ENCODE assay signal across 8 cellular contexts in the genomic region with DNA sequence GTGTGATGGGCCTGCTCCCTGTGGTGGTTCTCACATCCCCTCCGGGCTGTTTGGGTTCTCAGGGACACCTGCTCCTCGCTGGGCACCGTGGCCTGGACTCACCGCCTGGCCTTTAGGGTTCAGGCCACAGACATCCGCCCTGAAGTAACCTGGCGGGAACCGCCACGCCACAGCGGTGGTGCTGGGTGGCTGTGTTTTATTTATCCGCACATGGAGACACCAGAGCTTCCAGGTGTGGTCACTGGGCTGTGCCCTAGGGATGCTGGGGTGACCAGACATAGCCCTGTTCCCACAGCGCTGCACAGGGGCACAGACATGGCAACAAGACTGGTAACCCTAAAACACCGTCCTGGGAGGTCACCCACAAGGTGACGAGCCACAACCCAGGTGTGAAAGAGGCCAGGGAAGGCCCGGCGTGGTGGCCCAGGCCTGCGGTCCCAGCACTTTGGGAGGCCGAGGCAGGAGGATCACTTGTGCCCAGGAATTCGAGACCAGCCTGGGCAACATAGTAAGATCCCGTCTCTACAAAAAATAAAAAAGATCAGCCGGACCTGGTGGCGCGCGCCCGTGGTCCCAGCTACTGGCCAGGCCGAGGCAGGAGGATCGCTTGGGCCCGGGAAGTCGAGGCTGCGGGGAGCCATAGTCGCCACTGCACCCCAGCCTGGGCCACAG. TPM values are rescaled to one million over a fixed set of nuclear protein-coding genes. Genes with fewer than 3 reads are reported as not detected.
A peak's percentile ranks its signal among the peaks of the same experiment; 100 is the strongest.
DNase-seq lines count a peak whose midpoint lies in the region; ATAC-seq and TF ChIP-seq lines count a peak whose summit lies in the region.

No MANE protein-coding gene starts in this region.

- H3K4me1 ChIP-seq in mesenchymal stem cell (ENCODE audit: control insufficient read depth, insufficient read depth, low read depth, low read length) (peaks cover 19% of the 10 kb centered on the region), upper lobe of left lung (peaks cover 17 to 65% (median 38%) of the 10 kb centered on the region in 4 donors)

- TF ChIP-seq CTCF in brain microvascular endothelial cell (IDR thresholded peaks at IDR 0.05; ENCODE audit: low read depth, low read length, missing control alignments): no peak
- TF ChIP-seq CTCF in upper lobe of left lung (IDR thresholded peaks at IDR 0.05): no peak

- intact Hi-C loops in activated naive CD4-positive, alpha-beta T cell treated with anti-CD3 and anti-CD28 coated beads for 36 hours (cut with micrococcal nuclease): loop anchor here (1.0 to 5.0 kb wide), 3 partner anchors 12 to 285 kb away; a partner anchor contains a TSS

- in situ Hi-C loops in brain microvascular endothelial cell (cut with HindIII; ENCODE audit: low pct_ligation_motif_present, low sequenced_read_pairs) (no loop called here), ACHN (cut with HindIII; ENCODE audit: low pct_ligation_motif_present, low pct_unique_long_range_greater_than_20kb, low sequenced_read_pairs) (no loop called here)

- no peak overlapping the region for H3K27ac Mint-ChIP-seq in activated naive CD4-positive, alpha-beta T cell treated with anti-CD3 and anti-CD28 coated beads for 36 hours

- peak overlapping the region in 1 of 2 experiments; percentile 7 for H3K18ac ChIP-seq in mesenchymal stem cell (ENCODE audit: low read depth in 1 of 2, low read length in 2 of 2)

- H3K4me1 Mint-ChIP-seq in activated naive CD4-positive, alpha-beta T cell treated with anti-CD3 and anti-CD28 coated beads for 36 hours (ENCODE audit: low read depth): peaks cover 23% of the 10 kb centered on the region

- no peaks in the 10 kb centered on the region for H3K27me3 Mint-ChIP-seq in activated naive CD4-positive, alpha-beta T cell treated with anti-CD3 and anti-CD28 coated beads for 36 hours (ENCODE audit: low read depth)

- H2BK12ac ChIP-seq in mesenchymal stem cell (ENCODE audit: low read length in 2 of 2): peak overlapping the region in 1 of 2 experiments; percentile 31

- H2AFZ ChIP-seq in mesenchymal stem cell (ENCODE audit: low read depth, low read length): no peak overlapping the region

- no peaks in the 10 kb centered on the region for H3K9me3 Mint-ChIP-seq in activated naive CD4-positive, alpha-beta T cell treated with anti-CD3 and anti-CD28 coated beads for 36 hours

- H4K8ac ChIP-seq in mesenchymal stem cell (ENCODE audit: low read length): peak overlapping the region; percentile 60

- H4K91ac ChIP-seq in mesenchymal stem cell (ENCODE audit: low read length): no peak overlapping the region

- no peak for TF ChIP-seq POLR2A in upper lobe of left lung (IDR thresholded peaks at IDR 0.05)

- peak overlapping the region; percentile 52 for H3K4me3 ChIP-seq in brain microvascular endothelial cell (ENCODE audit: low read depth, low read length)
- peak overlapping the region; percentile 71 to 75 for H3K4me3 ChIP-seq in mesenchymal stem cell (ENCODE audit: insufficient read depth in 1 of 2, low read depth in 1 of 2, low read length in 2 of 2)
- H3K4me3 ChIP-seq in upper lobe of left lung: peak overlapping the region; percentile 40 to 78 (median 65)

- 96% methylated on average over 29 of the region's 30 CpGs for WGBS in mesenchymal stem cell
- 81 to 85% methylated on average over 29 to 30 of the region's 30 CpGs for WGBS in upper lobe of left lung, 2 donors

- no peak for ATAC-seq in upper lobe of left lung (ENCODE audit: low FRiP score in 2 of 2)
- no peak for ATAC-seq in GM19324 (IDR thresholded peaks at IDR 0.05; ENCODE audit: low FRiP score, unreplicated experiment)

- H3K9ac ChIP-seq in mesenchymal stem cell (ENCODE audit: low read length): peak overlapping the region; percentile 81

- H3K4me3 Mint-ChIP-seq in activated naive CD4-positive, alpha-beta T cell treated with anti-CD3 and anti-CD28 coated beads for 36 hours: peak overlapping the region; percentile 43

- no peak overlapping the region for H2BK120ac ChIP-seq in mesenchymal stem cell (ENCODE audit: low read depth, low read length)

- peaks cover 2% of the 10 kb centered on the region for H3K36me3 Mint-ChIP-seq in activated naive CD4-positive, alpha-beta T cell treated with anti-CD3 and anti-CD28 coated beads for 36 hours (ENCODE audit: low read depth)

- H3K9me3 ChIP-seq in mesenchymal stem cell (ENCODE audit: control insufficient read depth, low read length) (no peaks in the 10 kb centered on the region), upper lobe of left lung (no peaks in the 10 kb centered on the region)

- peaks cover 6% of the 10 kb centered on the region for H3K79me1 ChIP-seq in mesenchymal stem cell (replicated peaks; ENCODE audit: low read length, poor library complexity, severe bottlenecking)

- H3K27me3 ChIP-seq in brain microvascular endothelial cell (replicated peaks) (no peaks in the 10 kb centered on the region), mesenchymal stem cell (ENCODE audit: control insufficient read depth in 1 of 2, insufficient read depth in 1 of 2, low read length in 2 of 2) (no peaks in the 10 kb centered on the region), upper lobe of left lung (no peaks in the 10 kb centered on the region)

- DNase-seq in activated naive CD4-positive, alpha-beta T cell treated with anti-CD3 and anti-CD28 coated beads for 36 hours: no peak
- DNase-seq in activated naive CD4-positive, alpha-beta T cell treated with anti-CD3 and anti-CD28 coated beads, Interleukin-2, amount 50 U/mL, for 16 hours: no peak
- DNase-seq in brain microvascular endothelial cell: no peak
- no peak for DNase-seq in mesenchymal stem cell
- DNase-seq in upper lobe of left lung: peak in 1 of 2 donors; percentile 21
- no peak for DNase-seq in cerebellum (ENCODE audit: low spot score)
- no peak for DNase-seq in ACHN

- no peak overlapping the region for H3K27ac ChIP-seq in brain microvascular endothelial cell
- no peak overlapping the region for H3K27ac ChIP-seq in mesenchymal stem cell (ENCODE audit: low read length, poor library complexity, severe bottlenecking)
- H3K27ac ChIP-seq in upper lobe of left lung: peak overlapping the region; percentile 84 to 91 (median 90)

- peak overlapping the region; percentile 62 for H2BK15ac ChIP-seq in mesenchymal stem cell (ENCODE audit: low read depth, poor library complexity, severe bottlenecking)

- H2BK5ac ChIP-seq in mesenchymal stem cell (ENCODE audit: low read depth, low read length, poor library complexity, severe bottlenecking): no peak overlapping the region

- H3K4ac ChIP-seq in mesenchymal stem cell (ENCODE audit: low read depth in 1 of 2, low read length in 2 of 2): peak overlapping the region in 1 of 2 experiments; percentile 37

- no peak overlapping the region for H3K14ac ChIP-seq in mesenchymal stem cell (ENCODE audit: low read length in 2 of 2)

- H3K4me2 ChIP-seq in mesenchymal stem cell (ENCODE audit: low read length, poor library complexity, severe bottlenecking): peak overlapping the region; percentile 88

- CTCF ChIA-PET in activated naive CD4-positive, alpha-beta T cell treated with anti-CD3 and anti-CD28 coated beads for 36 hours (lab: Charles Lee): interaction anchor here (0.6 to 0.7 kb wide), 2 partner anchors 21 to 123 kb away, joined by 4 to 5 read pairs; no protein-coding TSS in a partner anchor

- TF ChIP-seq EP300 in upper lobe of left lung (IDR thresholded peaks at IDR 0.05): no peak

- H2AK5ac ChIP-seq in mesenchymal stem cell (ENCODE audit: low read length, severe bottlenecking): no peak overlapping the region

- H3K36me3 ChIP-seq in brain microvascular endothelial cell (replicated peaks) (no peaks in the 10 kb centered on the region), mesenchymal stem cell (ENCODE audit: control insufficient read depth in 1 of 2, insufficient read depth in 2 of 2, low read depth in 1 of 2, low read length in 2 of 2) (peaks cover 7 to 12% of the 10 kb centered on the region in 2 experiments), upper lobe of left lung (peaks cover 0 to 7% (median 1%) of the 10 kb centered on the region in 4 donors)

- no peak overlapping the region for H3K23ac ChIP-seq in mesenchymal stem cell (ENCODE audit: low read length in 2 of 2)

RNA-seq across cellular contexts. Expression of a gene that starts 0.6 kb away (rescaled TPM):
- 10 to 100 TPM; 14.2 to 14.8 TPM for total RNA-seq in activated naive CD4-positive, alpha-beta T cell treated with anti-CD3 and anti-CD28 coated beads for 36 hours
- 34.5 TPM for polyA plus RNA-seq in mesenchymal stem cell (2013, experiment 1 of 2)
- polyA plus RNA-seq in mesenchymal stem cell (2013, experiment 2 of 2): 31.5 TPM
- total RNA-seq in upper lobe of left lung (10 to 100 TPM; 32.1 to 80.7 (median 43.8) TPM), cerebellum (2.3 TPM)

RNA-seq across cellular contexts. Expression of a gene that starts 12.3 kb away (rescaled TPM):
- total RNA-seq in activated naive CD4-positive, alpha-beta T cell treated with anti-CD3 and anti-CD28 coated beads for 36 hours: 10 to 100 TPM; 26.0 to 26.8 TPM
- 16.2 TPM for polyA plus RNA-seq in mesenchymal stem cell (2013, experiment 1 of 2)
- 16.1 TPM for polyA plus RNA-seq in mesenchymal stem cell (2013, experiment 2 of 2)
- total RNA-seq in upper lobe of left lung (10 to 100 TPM; 37.6 to 90.7 (median 66.5) TPM), cerebellum (26.4 TPM)

RNA-seq across cellular contexts. Expression of a gene that starts 24.6 kb away (rescaled TPM):
- 100 to 1,000 TPM; 185 to 186 TPM for total RNA-seq in activated naive CD4-positive, alpha-beta T cell treated with anti-CD3 and anti-CD28 coated beads for 36 hours
- 117 TPM for polyA plus RNA-seq in mesenchymal stem cell (2013, experiment 1 of 2)
- polyA plus RNA-seq in mesenchymal stem cell (2013, experiment 2 of 2): 121 TPM
- total RNA-seq in upper lobe of left lung (100 to 1,000 TPM in 1 of 6 donors, 10 to 100 TPM in 5; 11.5 to 101 (median 27.8) TPM), cerebellum (34.5 TPM)

Comparison
In these comparisons a context has a peak if more than half of its experiments do, and no peak if none do; other contexts are left out.
1. H3K27ac ChIP-seq: peak in upper lobe of left lung (4 of 4); none in brain microvascular endothelial cell (single experiment) and mesenchymal stem cell (single experiment).
2. Peak in every context shown above with its lines, with median percentiles within 50 percentile points of each other: H3K4me3 ChIP-seq.